8 cellular contexts compared by ENCODE assay signal in the genomic region with DNA sequence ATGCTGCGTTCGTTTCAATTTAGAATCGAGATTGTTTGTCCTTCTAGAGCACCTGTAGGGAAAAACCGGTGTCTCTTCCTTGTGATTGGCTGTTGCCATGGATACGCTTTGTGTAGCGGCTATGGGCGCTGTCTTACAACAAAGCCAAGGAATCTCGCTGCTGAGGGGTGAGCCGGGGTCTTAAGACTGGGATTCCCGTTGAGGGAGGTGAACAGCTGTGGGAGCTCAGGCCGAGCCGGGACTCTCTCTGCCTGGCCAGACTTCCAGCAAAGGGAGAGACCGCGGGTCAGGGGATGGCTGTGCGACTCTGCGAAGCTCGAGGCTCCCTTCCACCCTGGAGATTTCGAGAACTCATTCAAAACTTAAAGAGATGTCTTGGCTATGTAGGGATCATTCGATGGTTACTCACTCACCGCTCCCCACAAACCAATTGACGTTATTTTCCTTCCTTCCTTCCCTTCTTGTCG. TPM values are rescaled to one million over a fixed set of nuclear protein-coding genes. Genes with fewer than 3 reads are reported as not detected.
DNase-seq lines count a peak whose midpoint lies in the region; ATAC-seq and TF ChIP-seq lines count a peak whose summit lies in the region.

A gene with protein sequence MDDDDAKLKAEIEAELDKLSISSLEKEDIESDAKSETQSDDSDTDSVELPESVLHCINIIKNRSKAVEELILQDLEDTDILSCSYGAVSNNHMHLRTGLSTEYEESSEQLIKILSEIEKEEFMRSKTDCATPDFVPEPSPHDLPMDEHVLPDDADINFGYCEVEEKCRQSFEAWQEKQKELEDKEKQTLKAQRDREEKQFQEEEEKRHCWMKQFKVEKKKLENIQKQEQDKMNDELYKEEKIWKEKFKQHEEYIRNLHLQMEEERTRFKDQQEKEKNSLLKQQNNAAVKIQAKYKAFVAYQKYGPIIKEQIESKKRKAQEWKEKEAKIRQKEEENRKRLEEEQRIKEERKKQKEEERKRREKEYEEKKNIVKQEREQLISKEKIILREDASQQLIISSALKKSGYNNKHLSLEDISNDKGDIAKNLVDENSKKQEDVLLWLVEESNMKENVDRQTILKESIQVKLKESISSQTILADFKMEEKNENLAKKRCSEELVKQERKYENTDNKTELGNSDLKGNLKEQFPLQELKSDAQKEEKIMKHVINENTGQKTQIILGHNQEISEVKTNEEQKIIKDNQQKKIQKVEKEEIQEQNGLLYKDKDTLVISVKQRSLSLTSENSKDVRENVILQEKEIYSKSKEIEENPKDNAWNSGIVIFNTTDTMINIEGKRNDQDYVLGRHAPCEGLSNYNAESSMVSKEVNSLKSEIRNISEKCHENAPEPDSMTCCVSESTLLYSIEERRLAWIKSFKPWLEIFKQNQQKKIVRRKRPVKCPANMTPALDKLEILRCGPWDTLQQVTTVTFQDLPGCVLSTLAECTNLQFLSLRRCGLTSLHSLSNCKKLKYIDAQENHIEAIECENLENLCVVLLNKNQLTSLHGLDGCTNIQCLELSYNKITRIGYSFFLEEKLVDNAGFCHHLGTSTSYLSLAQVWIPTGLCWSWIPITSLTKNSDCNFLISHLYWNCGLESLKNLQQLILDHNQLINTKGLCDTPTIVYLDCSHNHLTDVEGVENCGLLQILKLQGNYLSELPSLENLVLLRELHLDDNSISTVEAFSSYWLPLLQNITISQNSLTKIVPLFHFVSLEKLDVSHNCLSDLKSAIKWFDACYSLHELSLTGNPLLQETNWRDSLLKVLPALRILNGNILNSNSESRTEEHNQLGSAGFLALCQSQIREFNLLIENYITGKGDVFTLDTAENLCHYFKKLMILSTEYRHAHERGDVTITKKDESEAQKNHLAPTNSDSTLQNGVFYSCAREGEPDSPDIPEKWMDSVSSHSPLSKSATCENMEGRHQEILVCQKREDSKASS (N-terminal part only) (plus strand): TSS at position 111 of the 467 bp plus-strand sequence. CDS start 1,826 bp downstream, outside the sequence.
A gene (minus strand): TSS at position 37 of the 467 bp plus-strand sequence. CDS start 6,331 bp downstream, outside the sequence.

- H4K8ac ChIP-seq in mesendoderm (ENCODE audit: low read depth, low read length) = no peak within 1 kb of the TSS

- DNase-seq in A673 (ENCODE audit: low spot score) (peak; percentile 90), NCI-H2081 treated with DMSO at 0.1 percent for 48 hours (lab: John Stamatoyannopoulos, UW) (peak; percentile 80), epithelial cell of proximal tubule (ENCODE audit: low read depth) (peak; percentile 73), mesendoderm (peak; percentile 98), superior temporal gyrus (ENCODE audit: extremely low spot score) (peak; percentile 97)
- peak; percentile 82 for DNase-seq in activated CD4-positive, alpha-beta T cell treated with anti-CD3 and anti-CD28 coated beads, Interleukin-2, amount 10 ng/mL, durations not matched to agents 24 days and 14 days

- no peak for TF ChIP-seq CTCF in A673 (conservative IDR thresholded peaks at IDR 0.05; ENCODE audit: low read depth, low read length)
- TF ChIP-seq CTCF in epithelial cell of proximal tubule (conservative IDR thresholded peaks at IDR 0.05; ENCODE audit: low read depth, low read length) = no peak

- peak within 1 kb of the TSS; percentile 73 for H3K4me2 ChIP-seq in mesendoderm (ENCODE audit: low read length)

- H3K4me1 ChIP-seq in A673 (ENCODE audit: insufficient read depth, low read length, poor library complexity, severe bottlenecking) = no peaks in the 10 kb centered on the region
- no peaks in the 10 kb centered on the region for H3K4me1 ChIP-seq in mesendoderm (ENCODE audit: control insufficient read depth, low read depth, low read length)

- H3K9me3 ChIP-seq in A673 (ENCODE audit: low read depth, low read length, poor library complexity, severe bottlenecking) = no peaks in the 10 kb centered on the region

- H3K9ac ChIP-seq in mesendoderm (ENCODE audit: low read length) = peak within 1 kb of the TSS; percentile 70

- H3K36me3 ChIP-seq in A673 (ENCODE audit: insufficient read depth, low read length, poor library complexity, severe bottlenecking) (no peaks in the 10 kb centered on the region), mesendoderm (ENCODE audit: control insufficient read depth, insufficient read depth, low read length) (no peaks in the 10 kb centered on the region)

- no peak within 1 kb of the TSS for H3K23ac ChIP-seq in mesendoderm (ENCODE audit: low read length)

- H2BK120ac ChIP-seq in mesendoderm (ENCODE audit: low read depth, low read length) = no peak within 1 kb of the TSS

- H3K4me1 Mint-ChIP-seq in activated CD4-positive, alpha-beta T cell treated with anti-CD3 and anti-CD28 coated beads, Interleukin-2, amount 10 ng/mL, durations not matched to agents 24 days and 14 days = peaks cover 5% of the 10 kb centered on the region

- H3K56ac ChIP-seq in mesendoderm (ENCODE audit: low read length) = peak within 1 kb of the TSS; percentile 35

- no CpG with 5 or more reads among the region's 22 CpGs for WGBS in mesendoderm (ENCODE audit: extremely low coverage, insufficient coverage, low lambda C conversion rate)

- CTCF ChIA-PET in A673 (lab: Charles Lee) = no interaction called here

- no peak within 1 kb of the TSS for H3K27ac Mint-ChIP-seq in activated CD4-positive, alpha-beta T cell treated with anti-CD3 and anti-CD28 coated beads, Interleukin-2, amount 10 ng/mL, durations not matched to agents 24 days and 14 days

- no peak within 1 kb of the TSS for H3K4ac ChIP-seq in mesendoderm (ENCODE audit: low read depth, low read length)

- H3K9me3 Mint-ChIP-seq in activated CD4-positive, alpha-beta T cell treated with anti-CD3 and anti-CD28 coated beads, Interleukin-2, amount 10 ng/mL, durations not matched to agents 24 days and 14 days = no peaks in the 10 kb centered on the region

- H3K27ac ChIP-seq in A673 (ENCODE audit: low read depth, low read length, poor library complexity, severe bottlenecking) (no peak within 1 kb of the TSS), mesendoderm (ENCODE audit: low read depth, low read length) (no peak within 1 kb of the TSS)

- no TSS peak for BruUV-seq in A673 (replicated peaks; lab: Mats Ljungman, UMichigan)

- H3K4me3 Mint-ChIP-seq in activated CD4-positive, alpha-beta T cell treated with anti-CD3 and anti-CD28 coated beads, Interleukin-2, amount 10 ng/mL, durations not matched to agents 24 days and 14 days = peak within 1 kb of the TSS; percentile 84

- no peak within 1 kb of the TSS for H2AK5ac ChIP-seq in mesendoderm (ENCODE audit: low read length)

- intact Hi-C loops in A673 (cut with micrococcal nuclease; ENCODE audit: unreplicated experiment) = no loop called here
- intact Hi-C loops in activated CD4-positive, alpha-beta T cell treated with anti-CD3 and anti-CD28 coated beads, Interleukin-2, amount 10 ng/mL, durations not matched to agents 24 days and 14 days (cut with micrococcal nuclease) = no loop called here

- H4K5ac ChIP-seq in mesendoderm (ENCODE audit: low read length) = no peak within 1 kb of the TSS

- H3K36me3 Mint-ChIP-seq in activated CD4-positive, alpha-beta T cell treated with anti-CD3 and anti-CD28 coated beads, Interleukin-2, amount 10 ng/mL, durations not matched to agents 24 days and 14 days (ENCODE audit: low read depth) = no peaks in the 10 kb centered on the region

- H3K18ac ChIP-seq in mesendoderm (ENCODE audit: low read length) = no peak within 1 kb of the TSS

- POLR2A ChIA-PET in A673 (lab: Charles Lee; ENCODE audit: low non-redundant PET) = no interaction called here

- H3K27me3 Mint-ChIP-seq in activated CD4-positive, alpha-beta T cell treated with anti-CD3 and anti-CD28 coated beads, Interleukin-2, amount 10 ng/mL, durations not matched to agents 24 days and 14 days = no peaks in the 10 kb centered on the region

- no peaks in the 10 kb centered on the region for H3K79me1 ChIP-seq in mesendoderm (ENCODE audit: low read length)

- no peaks in the 10 kb centered on the region for H3K27me3 ChIP-seq in A673 (replicated peaks; ENCODE audit: insufficient read depth, low read depth, low read length, poor library complexity)
- no peaks in the 10 kb centered on the region for H3K27me3 ChIP-seq in mesendoderm (ENCODE audit: insufficient read depth, low read length, poor library complexity)

- H3K79me2 ChIP-seq in mesendoderm (ENCODE audit: control insufficient read depth, insufficient read depth, low read length) = no peaks in the 10 kb centered on the region

- no peak within 1 kb of the TSS for H2BK15ac ChIP-seq in mesendoderm (replicated peaks; ENCODE audit: low read depth)

- H3K4me3 ChIP-seq in A673 (ENCODE audit: low read depth, low read length, poor library complexity, severe bottlenecking) (peak within 1 kb of the TSS; percentile 63), epithelial cell of proximal tubule (ENCODE audit: low read depth, low read length) (peak within 1 kb of the TSS; percentile 89), mesendoderm (ENCODE audit: low read length) (peak within 1 kb of the TSS; percentile 75)

- peak; percentile 97 for ATAC-seq in GM18517 (IDR thresholded peaks at IDR 0.05; ENCODE audit: unreplicated experiment)
- peak; percentile 84 for ATAC-seq in HG02973 (IDR thresholded peaks at IDR 0.05; ENCODE audit: unreplicated experiment)

- H2BK5ac ChIP-seq in mesendoderm (ENCODE audit: low read length) = no peak within 1 kb of the TSS

RNA-seq across cellular contexts. Expression of the first gene that starts in this region (rescaled TPM):
- total RNA-seq in A673 (2021) (2.7 and 3.4 TPM in 2 replicates), epithelial cell of proximal tubule (0.29 and 0.92 TPM in 2 replicates)
- not detected in 2 replicates for total RNA-seq in activated CD4-positive, alpha-beta T cell treated with anti-CD3 and anti-CD28 coated beads, Interleukin-2, amount 10 ng/mL, durations not matched to agents 24 days and 14 days
- 0.93 TPM for polyA plus RNA-seq in mesendoderm (2013, experiment 1 of 2)
- polyA plus RNA-seq in mesendoderm (2013, experiment 2 of 2) = 1.2 TPM

RNA-seq across cellular contexts. Expression of the second gene that starts in this region (rescaled TPM):
- not detected in 2 replicates for total RNA-seq in A673 (2021)
- not detected in 2 replicates for total RNA-seq in activated CD4-positive, alpha-beta T cell treated with anti-CD3 and anti-CD28 coated beads, Interleukin-2, amount 10 ng/mL, durations not matched to agents 24 days and 14 days
- not detected in 2 replicates for total RNA-seq in epithelial cell of proximal tubule
- 0.14 TPM for polyA plus RNA-seq in mesendoderm (2013, experiment 1 of 2)
- 0.07 TPM for polyA plus RNA-seq in mesendoderm (2013, experiment 2 of 2)

Comparison
In these comparisons a context has a peak if more than half of its experiments do, and no peak if none do; other contexts are left out.
1. Peak in DNase-seq in activated CD4-positive, alpha-beta T cell treated with anti-CD3 and anti-CD28 coated beads, Interleukin-2, amount 10 ng/mL, durations not matched to agents 24 days and 14 days; RNA of the genes that start here not detected or under 1 TPM.
2. Peak in DNase-seq and H3K4me3 ChIP-seq in epithelial cell of proximal tubule; RNA of the genes that start here not detected or under 1 TPM.